ENCODE assay signal across 22 cellular contexts in the genomic region with DNA sequence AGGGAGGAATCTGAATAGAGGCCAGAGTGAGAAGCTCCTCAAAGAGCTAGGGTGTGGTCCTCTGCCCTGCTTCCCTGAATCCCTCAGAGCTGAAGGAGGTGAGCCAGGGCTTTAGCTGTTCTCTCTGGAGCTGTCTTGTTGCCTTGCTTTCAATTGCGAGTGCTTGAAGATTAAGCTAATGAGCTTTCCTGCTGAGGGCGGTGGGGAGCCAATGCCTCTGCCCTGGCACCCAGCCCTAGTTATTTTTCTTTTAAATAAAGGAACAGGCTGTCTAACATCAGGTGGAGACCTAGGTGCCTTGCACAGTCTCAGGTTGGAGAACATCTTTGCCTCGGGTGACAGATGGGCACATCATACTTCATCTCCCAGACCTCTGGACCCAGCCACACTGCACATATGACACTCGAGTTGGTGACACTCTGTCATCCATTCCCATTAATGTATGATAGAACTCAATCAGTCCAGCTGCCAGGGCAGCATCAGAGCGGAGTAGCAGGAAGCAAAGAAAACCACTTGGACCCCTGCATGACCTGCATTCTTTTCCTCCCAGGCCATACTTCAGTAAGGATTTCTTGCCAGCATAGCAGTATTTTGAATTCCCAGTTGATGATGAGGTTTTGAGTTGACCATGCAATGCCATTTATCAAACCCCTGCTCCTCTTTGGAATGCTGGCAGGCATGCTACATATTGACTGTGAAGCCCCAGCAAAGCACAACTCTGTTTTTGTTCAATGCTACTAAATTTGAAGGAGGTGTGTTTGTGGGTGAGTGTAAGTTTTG.
DNase-seq lines count a peak whose midpoint lies in the region; ATAC-seq and TF ChIP-seq lines count a peak whose summit lies in the region.
"Had no signal": no experiment of that assay in that cellular context is flagged by ENCODE, and none has a peak within 500 bp of the region (broad histone marks: within the 10 kb centered on the region; RNA-seq: fewer than 3 reads in every experiment).

No MANE protein-coding gene starts in this region.

- H3K9me3 ChIP-seq in body of pancreas (no peaks in the 10 kb centered on the region), neural progenitor cell (ENCODE audit: low read depth) (no peaks in the 10 kb centered on the region)
- H3K9me3 ChIP-seq: left ventricle myocardium inferior, tibial nerve had no signal

- TF ChIP-seq CTCF in body of pancreas (IDR thresholded peaks at IDR 0.05) (no peak), neural progenitor cell (IDR thresholded peaks at IDR 0.05) (no peak)

- no peak overlapping the region for H3K9ac ChIP-seq in neural progenitor cell

- no peaks in the 10 kb centered on the region for H4K20me1 ChIP-seq in neural progenitor cell (ENCODE audit: low read depth)

- peaks cover 5% of the 10 kb centered on the region for H3K4me1 ChIP-seq in body of pancreas
- H3K4me1 ChIP-seq in neural progenitor cell: peaks cover 29% of the 10 kb centered on the region
- H3K4me1 ChIP-seq: left ventricle myocardium inferior, tibial nerve had no signal

- no peaks in the 10 kb centered on the region for H3K27me3 ChIP-seq in body of pancreas
- no peaks in the 10 kb centered on the region for H3K27me3 ChIP-seq in neural progenitor cell
- H3K27me3 ChIP-seq: tibial nerve had no signal

- H3K27me3 Mint-ChIP-seq in neural progenitor cell (ENCODE audit: insufficient read depth, low read depth): peaks cover 8% of the 10 kb centered on the region
- H3K27me3 Mint-ChIP-seq: activated CD4-positive, alpha-beta memory T cell treated with anti-CD3 and anti-CD28 coated beads for 36 hours; CD4-positive, CD25-positive, alpha-beta regulatory T cell had no signal

- ATAC-seq in body of pancreas (peak; percentile 45), HG02610 (IDR thresholded peaks at IDR 0.05; ENCODE audit: unreplicated experiment) (no peak), HG02973 (IDR thresholded peaks at IDR 0.05; ENCODE audit: unreplicated experiment) (no peak)
- ATAC-seq: activated naive CD4-positive, alpha-beta T cell treated with anti-CD3 and anti-CD28 coated beads, Interleukin-2, amount 50 U/mL, for 72 hours; activated T-cell treated with anti-CD3 and anti-CD28 coated beads, Interleukin-2, amount 50 U/mL, for 4 hours; stimulated activated effector memory CD8-positive, alpha-beta T cell treated with anti-CD3 and anti-CD28 coated beads, Interleukin-12 subunit alpha, Interleukin-12 subunit beta, amount 100 ng/mL, for 72 hours had no signal

- peaks cover 3% of the 10 kb centered on the region for H3K36me3 Mint-ChIP-seq in neural progenitor cell
- H3K36me3 Mint-ChIP-seq: activated CD4-positive, alpha-beta memory T cell treated with anti-CD3 and anti-CD28 coated beads for 36 hours; activated naive CD4-positive, alpha-beta T cell treated with anti-CD3 and anti-CD28 coated beads, Interleukin-2, amount 50 U/mL, for 72 hours; CD4-positive, CD25-positive, alpha-beta regulatory T cell; naive B cell; stimulated activated effector memory CD8-positive, alpha-beta T cell treated with anti-CD3 and anti-CD28 coated beads, Interleukin-12 subunit alpha, Interleukin-12 subunit beta, amount 100 ng/mL, for 72 hours had no signal

- peaks cover 19% of the 10 kb centered on the region for H3F3A ChIP-seq in neural progenitor cell (ENCODE audit: low read depth)

- no peaks in the 10 kb centered on the region for H3K9me3 Mint-ChIP-seq in neural progenitor cell
- H3K9me3 Mint-ChIP-seq: activated CD4-positive, alpha-beta memory T cell treated with anti-CD3 and anti-CD28 coated beads for 36 hours; activated naive CD4-positive, alpha-beta T cell treated with anti-CD3 and anti-CD28 coated beads, Interleukin-2, amount 50 U/mL, for 72 hours; activated T-cell treated with anti-CD3 and anti-CD28 coated beads, Interleukin-2, amount 50 U/mL, for 4 hours; CD4-positive, CD25-positive, alpha-beta regulatory T cell; naive B cell; stimulated activated effector memory CD8-positive, alpha-beta T cell treated with anti-CD3 and anti-CD28 coated beads, Interleukin-12 subunit alpha, Interleukin-12 subunit beta, amount 100 ng/mL, for 72 hours had no signal

- H3K27ac ChIP-seq in body of pancreas: peak overlapping the region in 2 of 4 donors; percentile 27 to 53
- no peak overlapping the region for H3K27ac ChIP-seq in neural progenitor cell
- H3K27ac ChIP-seq: left ventricle myocardium inferior, tibial nerve had no signal

- H3K36me3 ChIP-seq in body of pancreas (replicated peaks in 1 of 2; ENCODE audit: insufficient read depth in 1 of 2, low read depth in 2 of 2): no peaks in the 10 kb centered on the region
- H3K36me3 ChIP-seq in neural progenitor cell: no peaks in the 10 kb centered on the region
- H3K36me3 ChIP-seq: left ventricle myocardium inferior, tibial nerve had no signal

- H3K79me2 ChIP-seq in neural progenitor cell (ENCODE audit: low read depth): no peaks in the 10 kb centered on the region

- TF ChIP-seq POLR2A in body of pancreas (IDR thresholded peaks at IDR 0.05): no peak

- peaks cover 17% of the 10 kb centered on the region for H3K4me1 Mint-ChIP-seq in neural progenitor cell
- H3K4me1 Mint-ChIP-seq: CD4-positive, CD25-positive, alpha-beta regulatory T cell; naive B cell; stimulated activated effector memory CD8-positive, alpha-beta T cell treated with anti-CD3 and anti-CD28 coated beads, Interleukin-12 subunit alpha, Interleukin-12 subunit beta, amount 100 ng/mL, for 72 hours had no signal

- no peak overlapping the region for H2AFZ ChIP-seq in neural progenitor cell (replicated peaks)

- intact Hi-C loops in body of pancreas (cut with DNase I): loop anchor here (10.0 kb wide), 1 partner anchor 175 kb away; no protein-coding TSS in a partner anchor

- WGBS in body of pancreas, 2 donors: 51 to 77% methylated on average over 5 of the region's 5 CpGs

- no peak overlapping the region for H3K27ac Mint-ChIP-seq in neural progenitor cell
- H3K27ac Mint-ChIP-seq: activated CD4-positive, alpha-beta memory T cell treated with anti-CD3 and anti-CD28 coated beads for 36 hours; activated naive CD4-positive, alpha-beta T cell treated with anti-CD3 and anti-CD28 coated beads, Interleukin-2, amount 50 U/mL, for 72 hours; CD4-positive, CD25-positive, alpha-beta regulatory T cell; stimulated activated effector memory CD8-positive, alpha-beta T cell treated with anti-CD3 and anti-CD28 coated beads, Interleukin-12 subunit alpha, Interleukin-12 subunit beta, amount 100 ng/mL, for 72 hours had no signal

- peak; percentile 46 for DNase-seq in GM04503 (ENCODE audit: low read depth)
- peak; percentile 30 for DNase-seq in NCI-H345 (lab: John Stamatoyannopoulos, UW)
- peak in 1 of 4 donors; percentile 7 for DNase-seq in body of pancreas
- DNase-seq in neural progenitor cell (ENCODE audit: low spot score): peak; percentile 19
- DNase-seq in stimulated activated CD4-positive, alpha-beta T cell treated with anti-CD3 and anti-CD28 coated beads, Interleukin-15, amount 100 ng/mL, for 24 hours: no peak
- no peak for DNase-seq in HUDEP-2 (lab: John Stamatoyannopoulos, UW; ENCODE audit: unreplicated experiment in 76 of 76)
- DNase-seq: activated CD4-positive, alpha-beta memory T cell treated with anti-CD3 and anti-CD28 coated beads for 36 hours; activated T-cell treated with anti-CD3 and anti-CD28 coated beads, Interleukin-2, amount 50 U/mL, for 4 hours; CD4-positive, CD25-positive, alpha-beta regulatory T cell; DND-41; effector CD4-positive, alpha-beta T cell; left ventricle myocardium inferior; naive B cell; NCI-H187; NK-92 treated with Interleukin-12 subunit alpha and Interleukin-12 subunit beta, amount 100 ng/mL, for 24 hours; T-helper 1 cell had no signal

- H3K4me3 ChIP-seq in body of pancreas: no peak overlapping the region
- no peak overlapping the region for H3K4me3 ChIP-seq in neural progenitor cell
- H3K4me3 ChIP-seq: left ventricle myocardium inferior, smooth muscle cell, tibial nerve had no signal

- H3K4me3 Mint-ChIP-seq in neural progenitor cell: no peak overlapping the region
- H3K4me3 Mint-ChIP-seq: activated CD4-positive, alpha-beta memory T cell treated with anti-CD3 and anti-CD28 coated beads for 36 hours; activated T-cell treated with anti-CD3 and anti-CD28 coated beads, Interleukin-2, amount 50 U/mL, for 4 hours; CD4-positive, CD25-positive, alpha-beta regulatory T cell; naive B cell; stimulated activated effector memory CD8-positive, alpha-beta T cell treated with anti-CD3 and anti-CD28 coated beads, Interleukin-12 subunit alpha, Interleukin-12 subunit beta, amount 100 ng/mL, for 72 hours had no signal

- H3K4me2 ChIP-seq in neural progenitor cell: no peak overlapping the region
- H3K4me2 ChIP-seq: smooth muscle cell had no signal

Comparison
In these comparisons a context has a peak if more than half of its experiments do, and no peak if none do; other contexts are left out.
1. DNase-seq: peak in GM04503 (single experiment), NCI-H345 (single experiment) and neural progenitor cell (single experiment); none in stimulated activated CD4-positive, alpha-beta T cell treated with anti-CD3 and anti-CD28 coated beads, Interleukin-15, amount 100 ng/mL, for 24 hours (single experiment) and HUDEP-2 (0 of 76).